8 cellular contexts compared by ENCODE assay signal in genomic region chr6:48512396-48512795, GRCh38.
"Had no signal": no experiment of that assay in that cellular context is flagged by ENCODE, and none has a peak within 500 bp of the region (broad histone marks: within the 10 kb centered on the region; RNA-seq: fewer than 3 reads in every experiment).

No MANE protein-coding gene starts in this region.

- H3K4me2 ChIP-seq: GM23338 had no signal

- H2AFZ ChIP-seq: GM23338 had no signal

- H3K27ac ChIP-seq: HL-60 had no signal

- H3K4me3 ChIP-seq: GM23338 had no signal

- ATAC-seq: GM23338, HepG2 had no signal

- DNase-seq: H9, HCEC 1CT, KBM-7 had no signal

- FAIRE-seq: H1, H54, HepG2 had no signal
